In the genomic region with DNA sequence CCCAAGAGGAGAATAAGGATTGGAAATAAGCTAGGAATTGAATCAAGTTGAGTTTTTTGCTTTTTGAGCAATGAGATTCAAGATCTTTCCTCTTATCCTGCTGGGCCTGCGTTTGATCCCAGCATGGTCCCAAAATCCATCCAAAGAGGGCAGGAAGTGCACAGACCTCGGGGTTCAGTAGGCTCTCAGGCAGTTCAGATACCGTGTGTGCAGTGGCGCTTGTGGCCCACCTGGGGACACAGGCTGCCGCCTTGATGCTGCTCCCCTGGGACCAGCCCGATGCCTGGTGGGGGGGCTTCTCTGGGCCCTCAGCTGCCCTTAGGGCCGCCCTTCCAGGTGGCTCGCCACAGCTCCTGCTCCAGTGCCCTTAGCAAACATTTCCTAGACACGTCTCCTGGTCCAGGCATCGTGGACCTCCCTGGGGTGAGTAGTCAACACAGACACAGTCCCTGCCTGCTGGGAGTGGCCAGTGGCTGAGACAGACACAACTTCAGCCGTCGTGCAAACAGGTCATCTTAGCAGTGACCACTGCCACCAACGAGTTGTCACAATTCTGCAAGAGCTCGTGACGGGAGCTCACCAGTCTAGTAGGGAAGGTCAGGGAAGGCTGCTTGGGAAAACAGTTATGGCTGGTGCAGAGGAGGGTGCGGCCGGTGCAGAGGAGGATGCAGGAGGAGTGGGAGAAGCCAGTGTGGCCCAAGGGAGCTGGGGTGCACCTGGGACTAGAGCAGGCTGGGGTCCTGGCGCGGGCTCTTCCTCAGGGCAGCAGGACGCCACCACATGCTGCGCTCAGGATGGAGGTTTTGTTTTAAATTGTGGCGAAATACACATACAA, we compare ENCODE assay signal across 21 cellular contexts. TPM values are rescaled to one million over a fixed set of nuclear protein-coding genes. Genes with fewer than 3 reads are reported as not detected.
"Had no signal": no experiment of that assay in that cellular context is flagged by ENCODE, and none has a peak within 500 bp of the region (broad histone marks: within the 10 kb centered on the region; RNA-seq: fewer than 3 reads in every experiment).

No MANE protein-coding gene starts in this region.

- H3K4me3 ChIP-seq: colonic mucosa, heart left ventricle, ovary, spleen, testis, transverse colon had no signal

- H3K36me3 ChIP-seq: colonic mucosa, heart left ventricle, neutrophil, ovary, spleen, transverse colon had no signal

- DNase-seq: colonic mucosa; dermis blood vessel endothelial cell; effector CD4-positive, alpha-beta T cell; foreskin melanocyte; heart left ventricle; left colon; mesendoderm; naive B cell; ovary; right cardiac atrium; spleen; stimulated activated CD4-positive, alpha-beta T cell treated with anti-CD3 and anti-CD28 coated beads, Interleukin-15, amount 100 ng/mL, for 24 hours; stimulated activated CD4-positive, alpha-beta T cell treated with anti-CD3 and anti-CD28 coated beads, Interleukin-1b, Interleukin-23, amount 100 ng/mL, for 48 hours; stimulated activated CD4-positive, alpha-beta T cell treated with anti-CD3 and anti-CD28 coated beads, Interleukin-4, amount 100 ng/mL, for 24 hours; stimulated activated naive B cell treated with anti-CD40 and anti-IgM and Interleukin-4, amounts not matched to agents 10 μg/mL and 1 μg/mL and 100 μg/mL, for 72 hours; stimulated activated naive CD8-positive, alpha-beta T cell treated with anti-CD3 and anti-CD28 coated beads, Interleukin-15, amount 100 ng/mL, for 72 hours; testis; transverse colon had no signal

- H3K27me3 ChIP-seq: colonic mucosa, ovary, testis had no signal

- H3K9me3 ChIP-seq: colonic mucosa, heart left ventricle, neutrophil, ovary, spleen, testis, transverse colon had no signal

- H3K9me3 Mint-ChIP-seq: nephron; stimulated activated naive CD8-positive, alpha-beta T cell treated with anti-CD3 and anti-CD28 coated beads, Interleukin-15, amount 100 ng/mL, for 72 hours had no signal

- H3K4me3 Mint-ChIP-seq: naive B cell; nephron; stimulated activated naive B cell treated with anti-CD40 and anti-IgM and Interleukin-4, amounts not matched to agents 10 μg/mL and 1 μg/mL and 100 μg/mL, for 72 hours; stimulated activated naive CD8-positive, alpha-beta T cell treated with anti-CD3 and anti-CD28 coated beads, Interleukin-15, amount 100 ng/mL, for 72 hours had no signal

- H3K27ac ChIP-seq: colonic mucosa, heart left ventricle, neutrophil, ovary, spleen, testis, transverse colon had no signal

- H3K4me1 ChIP-seq: colonic mucosa, heart left ventricle, spleen, transverse colon had no signal

- ATAC-seq: heart left ventricle; left colon; right cardiac atrium; stimulated activated naive B cell treated with anti-CD40 and anti-IgM and Interleukin-4, amounts not matched to agents 10 μg/mL and 1 μg/mL and 100 μg/mL, for 72 hours; stimulated activated naive CD8-positive, alpha-beta T cell treated with anti-CD3 and anti-CD28 coated beads, Interleukin-15, amount 100 ng/mL, for 72 hours had no signal

- H3K27ac Mint-ChIP-seq: nephron; stimulated activated naive B cell treated with anti-CD40 and anti-IgM and Interleukin-4, amounts not matched to agents 10 μg/mL and 1 μg/mL and 100 μg/mL, for 72 hours had no signal

- H3K36me3 Mint-ChIP-seq: naive B cell; stimulated activated naive B cell treated with anti-CD40 and anti-IgM and Interleukin-4, amounts not matched to agents 10 μg/mL and 1 μg/mL and 100 μg/mL, for 72 hours had no signal

- H3K4me1 Mint-ChIP-seq: naive B cell; nephron; stimulated activated naive CD8-positive, alpha-beta T cell treated with anti-CD3 and anti-CD28 coated beads, Interleukin-15, amount 100 ng/mL, for 72 hours had no signal

RNA-seq across cellular contexts. Expression of a gene that starts 21.7 kb away (rescaled TPM):
- total RNA-seq: dermis blood vessel endothelial cell, kidney epithelial cell had no signal
